Comparison of ENCODE assay signal across 8 cellular contexts in the genomic region with DNA sequence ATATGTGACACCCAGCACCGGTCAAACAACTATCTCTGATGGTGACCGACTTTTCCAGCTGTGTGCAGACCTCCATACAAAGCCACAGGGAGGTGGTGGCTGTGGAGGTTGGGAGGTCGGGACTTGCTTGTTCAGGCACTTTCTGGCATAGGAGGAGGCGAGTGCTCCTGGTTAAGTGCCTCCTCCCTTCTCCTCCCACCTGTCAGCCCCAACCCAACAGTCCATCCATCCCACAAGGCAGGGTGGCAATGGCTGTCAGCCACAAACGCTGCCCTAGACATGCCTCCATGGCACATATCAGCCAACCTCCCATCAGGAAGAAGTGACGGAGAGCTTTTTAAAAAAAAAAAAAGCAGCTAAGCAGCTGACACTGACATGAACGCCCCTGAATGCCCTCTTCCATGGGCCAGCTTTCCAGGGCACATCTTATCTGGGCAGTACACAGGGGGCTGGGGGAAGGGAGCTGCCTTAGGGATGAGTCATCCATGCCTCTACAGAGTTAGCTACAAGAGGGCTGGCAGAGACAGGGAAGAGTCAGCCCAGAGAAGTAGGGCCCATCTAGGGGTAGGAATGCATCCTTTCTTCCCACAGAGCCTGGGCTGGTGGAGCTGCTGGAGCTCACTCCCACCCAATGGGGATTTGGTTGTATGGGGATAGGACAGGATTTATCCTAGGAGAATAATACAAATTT. TPM values are rescaled to one million over a fixed set of nuclear protein-coding genes. Genes with fewer than 3 reads are reported as not detected.
DNase-seq lines count a peak whose midpoint lies in the region; ATAC-seq and TF ChIP-seq lines count a peak whose summit lies in the region.

No MANE protein-coding gene starts in this region.

- ATAC-seq in right cardiac atrium (peak; percentile 92 to 93), sciatic nerve (peak; percentile 84), HG03432 (IDR thresholded peaks at IDR 0.05; ENCODE audit: unreplicated experiment) (no peak), GM21423 (IDR thresholded peaks at IDR 0.05; ENCODE audit: unreplicated experiment) (no peak)

- no TSS peak for BruUV-seq in A673 (replicated peaks; lab: Mats Ljungman, UMichigan)

- H3K9me3 ChIP-seq in A673 (ENCODE audit: low read depth, low read length, poor library complexity, severe bottlenecking) = no peaks in the 10 kb centered on the region
- H3K9me3 ChIP-seq in adrenal gland (replicated peaks in 1 of 3) = no peaks in the 10 kb centered on the region
- no peaks in the 10 kb centered on the region for H3K9me3 ChIP-seq in right cardiac atrium (ENCODE audit: control insufficient read depth, low read length)

- CTCF ChIA-PET in A673 (lab: Charles Lee) = interaction anchor here (1.6 kb wide), 1 partner anchor 12 kb away, joined by 4 read pairs; no protein-coding TSS in a partner anchor

- no peaks in the 10 kb centered on the region for H3K27me3 ChIP-seq in A673 (replicated peaks; ENCODE audit: insufficient read depth, low read depth, low read length, poor library complexity)
- no peaks in the 10 kb centered on the region for H3K27me3 ChIP-seq in adrenal gland
- no peaks in the 10 kb centered on the region for H3K27me3 ChIP-seq in right cardiac atrium (ENCODE audit: control insufficient read depth, insufficient read depth)

- WGBS in adrenal gland, 4 donors = 30 to 43% (median 38%) methylated on average over 4 to 7 of the region's 7 CpGs
- WGBS in right cardiac atrium = 39% methylated on average over 7 of the region's 7 CpGs

- intact Hi-C loops in A673 (cut with micrococcal nuclease; ENCODE audit: unreplicated experiment) = no loop called here
- intact Hi-C loops in adrenal gland (cut with DNase I) = no loop called here
- intact Hi-C loops in right cardiac atrium (cut with DNase I) = loop anchor here in 2 of 4 donors (5.0 kb wide), 1 partner anchor 42 kb away; a partner anchor contains a TSS
- intact Hi-C loops in sciatic nerve (cut with DNase I) = no loop called here

- POLR2A ChIA-PET in A673 (lab: Charles Lee; ENCODE audit: low non-redundant PET) = no interaction called here

- TF ChIP-seq CTCF in A673 (conservative IDR thresholded peaks at IDR 0.05; ENCODE audit: low read depth, low read length) (0 out of 2 replicates have a peak, but pooled peaks have one; percentile 17), adrenal gland (IDR thresholded peaks at IDR 0.05) (peak in 5 of 6 experiments; percentile 20 to 84 (median 64))

- H3K36me3 ChIP-seq in A673 (ENCODE audit: insufficient read depth, low read length, poor library complexity, severe bottlenecking) = peaks cover 2% of the 10 kb centered on the region
- H3K36me3 ChIP-seq in adrenal gland (replicated peaks in 1 of 2) = peaks cover 0 to 19% of the 10 kb centered on the region in 2 donors

- peaks cover 6% of the 10 kb centered on the region for H3K4me1 ChIP-seq in A673 (ENCODE audit: insufficient read depth, low read length, poor library complexity, severe bottlenecking)
- peaks cover 56 to 81% of the 10 kb centered on the region in 2 donors for H3K4me1 ChIP-seq in adrenal gland (replicated peaks in 1 of 2)
- peaks cover 58% of the 10 kb centered on the region for H3K4me1 ChIP-seq in right cardiac atrium (ENCODE audit: control insufficient read depth, insufficient read depth, low read length)

- H3K4me3 ChIP-seq in A673 (ENCODE audit: low read depth, low read length, poor library complexity, severe bottlenecking) = no peak overlapping the region
- H3K4me3 ChIP-seq in adrenal gland = no peak overlapping the region
- H3K4me3 ChIP-seq in right cardiac atrium (ENCODE audit: low read length) = no peak overlapping the region

- DNase-seq in A673 (ENCODE audit: low spot score) (peak; percentile 75), HT-29 (ENCODE audit: low spot score) (peak; percentile 81), adrenal gland (peak; percentile 92 to 99 (median 98)), right cardiac atrium (peak; percentile 87 to 93 (median 91)), sciatic nerve (ENCODE audit: low spot score) (peak; percentile 43), NCI-H2081 (lab: John Stamatoyannopoulos, UW) (no peak)

- peak in 1 of 2 donors; percentile 93 for TF ChIP-seq POLR2A in adrenal gland (IDR thresholded peaks at IDR 0.05)

- peak overlapping the region; percentile 16 for H3K27ac ChIP-seq in A673 (ENCODE audit: low read depth, low read length, poor library complexity, severe bottlenecking)
- peak overlapping the region; percentile 70 to 96 (median 87) for H3K27ac ChIP-seq in adrenal gland
- peak overlapping the region; percentile 88 for H3K27ac ChIP-seq in right cardiac atrium (ENCODE audit: low read length)

RNA-seq across cellular contexts. Expression of a gene that starts 41.2 kb away (rescaled TPM):
- total RNA-seq in A673 (2021) (28.2 and 31.3 TPM in 2 replicates), adrenal gland (10 to 100 TPM; 33.2 to 77.0 (median 65.9) TPM), right cardiac atrium (10 to 100 TPM; 31.2 to 37.7 (median 34.2) TPM), sciatic nerve (40.9 TPM)
- 38.2 and 39.4 TPM in 2 replicates for total RNA-seq in HT-29 (2014; rRNA removed; shearing (Covaris generic))
- polyA plus RNA-seq in adrenal gland (100 to 1,000 TPM in 2 of 3 donors, 10 to 100 TPM in 1; 72.0 to 145 (median 122) TPM), right cardiac atrium (58.0 TPM)

RNA-seq across cellular contexts. Expression of a gene that starts 44.2 kb away (rescaled TPM):
- total RNA-seq in A673 (2021) (15.7 and 17.8 TPM in 2 replicates), adrenal gland (10 to 100 TPM; 17.5 to 47.1 (median 29.0) TPM), right cardiac atrium (10 to 100 TPM; 15.9 to 20.1 (median 17.3) TPM), sciatic nerve (44.0 TPM)
- 154 and 168 TPM in 2 replicates for total RNA-seq in HT-29 (2014; rRNA removed; shearing (Covaris generic))
- polyA plus RNA-seq in adrenal gland (100 to 1,000 TPM in 1 of 3 donors, 10 to 100 TPM in 2; 20.8 to 154 (median 71.6) TPM), right cardiac atrium (13.7 TPM)

RNA-seq across cellular contexts. Expression of a gene that starts 57.8 kb away (rescaled TPM):
- total RNA-seq in A673 (2021) (1.2 and 1.7 TPM in 2 replicates), adrenal gland (100 to 1,000 TPM in 2 of 8 donors, 10 to 100 TPM in 6; 10.0 to 117 (median 47.5) TPM), right cardiac atrium (10 to 100 TPM in 3 of 4 donors, 1 to 10 TPM in 1; 9.3 to 15.6 (median 12.6) TPM), sciatic nerve (6.6 TPM)
- total RNA-seq in HT-29 (2014; rRNA removed; shearing (Covaris generic)) = not detected in 2 replicates
- polyA plus RNA-seq in adrenal gland (1,000 to 10,000 TPM in 1 of 3 donors, 100 to 1,000 TPM in 1, 10 to 100 TPM in 1; 10.4 to 1,399 (median 244) TPM), right cardiac atrium (18.5 TPM)

Comparison
In these comparisons a context has a peak if more than half of its experiments do, and no peak if none do; other contexts are left out.
1. DNase-seq: peak in A673 (single experiment), HT-29 (single experiment), adrenal gland (7 of 7), right cardiac atrium (3 of 3) and sciatic nerve (single experiment); none in NCI-H2081 (0 of 2).
2. H3K27ac ChIP-seq: peak in every context shown above with its lines; median percentile 88 in right cardiac atrium; 87 in adrenal gland; 16 in A673.
3. ATAC-seq: peak in right cardiac atrium (2 of 2) and sciatic nerve (single experiment); none in HG03432 (single experiment) and GM21423 (single experiment).